Comparison of ENCODE assay signal across 1 cellular context in genomic region chr5:41695920-41696582, GRCh38.
TF ChIP-seq lines count a peak whose summit lies in the region.

No MANE protein-coding gene starts in this region.

TF ChIP-seq in GM23338, 12 proteins besides CTCF, POLR2A, EP300 and RAD21 (continued from another document):
- TF ChIP-seq ZNF462 (CRISPR knock-in tag; IDR thresholded peaks at IDR 0.05) (no peak), ETS1 (IDR thresholded peaks at IDR 0.05) (no peak), REST (IDR thresholded peaks at IDR 0.05; ENCODE audit: unreplicated experiment) (no peak), ZNF114 (CRISPR knock-in tag; IDR thresholded peaks at IDR 0.05) (no peak), EZH2 (IDR thresholded peaks at IDR 0.05; ENCODE audit: low read depth, unreplicated experiment) (no peak), ZNF331 (CRISPR knock-in tag; IDR thresholded peaks at IDR 0.05; ENCODE audit: low read depth) (no peak), NANOG (IDR thresholded peaks at IDR 0.05; ENCODE audit: borderline replicate concordance) (no peak), CREB1 (CRISPR knock-in tag; IDR thresholded peaks at IDR 0.05; ENCODE audit: low read depth) (no peak), EZH2phosphoT487 (IDR thresholded peaks at IDR 0.05; ENCODE audit: unreplicated experiment) (no peak), POLR2AphosphoS5 (IDR thresholded peaks at IDR 0.05; ENCODE audit: low read depth) (no peak)
TF ChIP-seq in GM23338: peak in this region for 0.
